1 cellular context compared by ENCODE assay signal in genomic region chr4:152903658-152904057, GRCh38.
TF ChIP-seq lines count a peak whose summit lies in the region.

No MANE protein-coding gene starts in this region.

TF ChIP-seq in HepG2, 621 proteins besides CTCF, POLR2A, EP300 and RAD21:
- TF ChIP-seq, protein P1, sequence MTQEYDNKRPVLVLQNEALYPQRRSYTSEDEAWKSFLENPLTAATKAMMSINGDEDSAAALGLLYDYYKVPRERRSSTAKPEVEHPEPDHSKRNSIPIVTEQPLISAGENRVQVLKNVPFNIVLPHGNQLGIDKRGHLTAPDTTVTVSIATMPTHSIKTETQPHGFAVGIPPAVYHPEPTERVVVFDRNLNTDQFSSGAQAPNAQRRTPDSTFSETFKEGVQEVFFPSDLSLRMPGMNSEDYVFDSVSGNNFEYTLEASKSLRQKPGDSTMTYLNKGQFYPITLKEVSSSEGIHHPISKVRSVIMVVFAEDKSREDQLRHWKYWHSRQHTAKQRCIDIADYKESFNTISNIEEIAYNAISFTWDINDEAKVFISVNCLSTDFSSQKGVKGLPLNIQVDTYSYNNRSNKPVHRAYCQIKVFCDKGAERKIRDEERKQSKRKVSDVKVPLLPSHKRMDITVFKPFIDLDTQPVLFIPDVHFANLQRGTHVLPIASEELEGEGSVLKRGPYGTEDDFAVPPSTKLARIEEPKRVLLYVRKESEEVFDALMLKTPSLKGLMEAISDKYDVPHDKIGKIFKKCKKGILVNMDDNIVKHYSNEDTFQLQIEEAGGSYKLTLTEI (CRISPR knock-in tag; conservative IDR thresholded peaks at IDR 0.05) = no peak
- TF ChIP-seq MAF1 (CRISPR knock-in tag; IDR thresholded peaks at IDR 0.05; ENCODE audit: borderline replicate concordance) (no peak), EEA1 (CRISPR knock-in tag; IDR thresholded peaks at IDR 0.05; ENCODE audit: borderline replicate concordance) (no peak)
